ENCODE assay signal across 16 cellular contexts in the genomic region with DNA sequence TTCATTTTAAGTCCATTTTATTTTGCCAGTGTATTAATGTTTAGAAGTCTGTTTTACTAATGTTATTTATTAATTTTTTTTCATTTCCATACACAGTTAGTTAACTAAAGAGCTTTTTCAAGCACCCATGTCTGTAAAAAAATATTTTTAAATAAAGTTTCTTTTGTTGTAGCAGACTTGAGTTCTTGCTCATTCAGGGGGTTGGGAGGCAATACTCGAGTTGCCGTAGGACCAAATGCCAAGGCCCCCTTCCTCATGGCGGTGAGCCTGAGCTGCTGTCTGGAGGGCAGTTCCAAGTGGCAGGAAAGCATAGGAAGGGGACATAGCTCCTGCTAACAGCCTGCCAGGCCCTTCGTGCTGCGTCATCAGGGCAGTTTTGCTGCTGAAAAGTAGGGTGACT. TPM values are rescaled to one million over a fixed set of nuclear protein-coding genes. Genes with fewer than 3 reads are reported as not detected.
"Had no signal": no experiment of that assay in that cellular context is flagged by ENCODE, and none has a peak within 500 bp of the region (broad histone marks: within the 10 kb centered on the region; RNA-seq: fewer than 3 reads in every experiment).

No MANE protein-coding gene starts in this region.

- H3K27me3 ChIP-seq: neural progenitor cell, upper lobe of right lung had no signal

- H3K36me3 ChIP-seq: neural progenitor cell had no signal

- ATAC-seq: activated CD8-positive, alpha-beta T cell treated with anti-CD3 and anti-CD28 coated beads, Interleukin-2, amount 10 ng/mL, durations not matched to agents 7 days and 5 days; T-cell; upper lobe of right lung had no signal

- H3K27ac ChIP-seq: neural progenitor cell, parathyroid adenoma, SK-N-MC, WERI-Rb-1 had no signal

- H3K9me3 ChIP-seq: upper lobe of right lung had no signal

- H3K4me1 ChIP-seq: parathyroid adenoma, upper lobe of right lung had no signal

- DNase-seq: activated CD4-positive, alpha-beta T cell treated with anti-CD3 and anti-CD28 coated beads for 4 hours; activated CD8-positive, alpha-beta T cell treated with anti-CD3 and anti-CD28 coated beads, Interleukin-2, amount 10 ng/mL, durations not matched to agents 7 days and 5 days; activated naive CD4-positive, alpha-beta T cell; caudate nucleus; retina; small intestine; T-cell; T1000; upper lobe of right lung had no signal

- H3K4me3 ChIP-seq: neural progenitor cell, SK-N-MC, upper lobe of right lung had no signal

- H3K9ac ChIP-seq: neural progenitor cell, parathyroid adenoma had no signal

RNA-seq across cellular contexts. Expression of a gene that starts 32.7 kb away (rescaled TPM):
- total RNA-seq: activated CD8-positive, alpha-beta T cell treated with anti-CD3 and anti-CD28 coated beads, Interleukin-2, amount 10 ng/mL, durations not matched to agents 7 days and 5 days; activated T-helper 1 cell treated with anti-CD3 and anti-CD28 coated beads, Interleukin-12 subunit alpha, Interleukin-12 subunit beta, Interleukin-2, Interleukin-4 antibody, amounts not matched to agents 30 ng/mL and 10 ng/mL and 1 ng/mL, durations not matched to agents 14 hours and 24 hours and 36 hours; T-cell had no signal

RNA-seq across cellular contexts. Expression of a gene that starts 38.5 kb away (rescaled TPM):
- total RNA-seq: activated CD8-positive, alpha-beta T cell treated with anti-CD3 and anti-CD28 coated beads, Interleukin-2, amount 10 ng/mL, durations not matched to agents 7 days and 5 days; activated T-helper 1 cell treated with anti-CD3 and anti-CD28 coated beads, Interleukin-12 subunit alpha, Interleukin-12 subunit beta, Interleukin-2, Interleukin-4 antibody, amounts not matched to agents 30 ng/mL and 10 ng/mL and 1 ng/mL, durations not matched to agents 14 hours and 24 hours and 36 hours; epithelial cell of proximal tubule; left lobe of liver; T-cell; upper lobe of right lung had no signal
